25 cellular contexts compared by ENCODE assay signal in the genomic region with DNA sequence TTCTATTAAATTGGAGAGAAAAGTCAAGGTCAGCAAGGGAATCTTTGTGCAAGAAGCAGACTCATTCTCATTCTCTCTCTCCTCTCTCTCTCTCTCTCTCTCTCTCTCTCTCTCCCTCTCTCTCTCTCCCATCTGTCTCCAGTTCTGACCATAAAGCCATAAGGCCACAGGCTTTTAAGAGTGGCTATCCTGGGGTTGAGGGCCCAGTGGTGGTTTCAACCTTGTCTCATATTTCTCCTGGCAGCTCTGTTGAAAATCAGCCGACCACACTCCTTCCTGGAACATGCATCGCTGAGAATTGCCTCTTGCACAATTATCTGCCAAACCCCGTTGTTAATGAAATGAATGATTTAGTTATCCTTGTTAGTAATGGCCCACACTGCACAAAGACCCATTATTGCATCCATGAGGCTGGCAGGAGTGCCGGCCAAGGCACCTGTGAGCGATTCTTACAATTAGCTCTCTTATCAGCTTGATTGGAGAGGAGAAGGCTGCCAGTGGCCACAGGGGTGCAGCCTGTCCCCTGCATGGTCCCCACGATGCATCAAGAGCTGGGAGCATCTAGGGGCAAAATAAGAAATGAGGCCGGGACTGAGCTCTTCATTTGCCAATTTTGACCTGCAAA. TPM values are rescaled to one million over a fixed set of nuclear protein-coding genes. Genes with fewer than 3 reads are reported as not detected.
DNase-seq lines count a peak whose midpoint lies in the region; ATAC-seq, FAIRE-seq and TF ChIP-seq lines count a peak whose summit lies in the region.
"Had no signal": no experiment of that assay in that cellular context is flagged by ENCODE, and none has a peak within 500 bp of the region (broad histone marks: within the 10 kb centered on the region; RNA-seq: fewer than 3 reads in every experiment).

No MANE protein-coding gene starts in this region.

- no peak overlapping the region for H3K4me3 ChIP-seq in astrocyte (ENCODE audit: insufficient read depth, low read depth, low read length)
- H3K4me3 ChIP-seq in naive thymus-derived CD4-positive, alpha-beta T cell (ENCODE audit: low read length), result no peak overlapping the region
- H3K4me3 ChIP-seq: thoracic aorta had no signal

- ATAC-seq in sciatic nerve (peak; percentile 93), GM21360 (IDR thresholded peaks at IDR 0.05; ENCODE audit: unreplicated experiment) (no peak)
- ATAC-seq in naive thymus-derived CD4-positive, alpha-beta T cell, result no peak
- ATAC-seq in stimulated activated naive B cell treated with anti-CD40 and anti-IgM and Interleukin-4, amounts not matched to agents 10 μg/mL and 1 μg/mL and 100 μg/mL, for 72 hours (replicated peaks), result no peak
- ATAC-seq: esophagus mucosa, Panc1, SK-N-SH treated with all-trans-retinoic acid at 6 μM for 48 hours had no signal

- no peak overlapping the region for H3K4me2 ChIP-seq in astrocyte (ENCODE audit: low read length)

- DNase-seq in GM04503 (ENCODE audit: low read depth) (peak; percentile 6), astrocyte (ENCODE audit: low read depth) (peak; percentile 68), hippocampal formation (lab: John Stamatoyannopoulos, UW) (peak; percentile 31 to 36), sciatic nerve (ENCODE audit: low spot score) (no peak), NCI-H510A (lab: John Stamatoyannopoulos, UW) (no peak)
- no peak for DNase-seq in naive thymus-derived CD4-positive, alpha-beta T cell
- no peak for DNase-seq in stimulated activated naive B cell treated with anti-CD40 and anti-IgM and Interleukin-4, amounts not matched to agents 10 μg/mL and 1 μg/mL and 100 μg/mL, for 72 hours
- DNase-seq: activated CD4-positive, alpha-beta T cell treated with anti-CD3 and anti-CD28 coated beads for 4 hours; activated CD8-positive, alpha-beta memory T cell treated with anti-CD3 and anti-CD28 coated beads, Interleukin-2, amount 50 U/mL, for 4 hours; activated gamma-delta T cell; aorta; BE2C; GOT3; NCI-H1105; NCI-H2171; NCI-H82; stimulated activated CD4-positive, alpha-beta T cell treated with anti-CD3 and anti-CD28 coated beads, Interleukin-4, amount 100 ng/mL, for 1 hour had no signal

- no peak overlapping the region for H3K27ac Mint-ChIP-seq in astrocyte (ENCODE audit: unreplicated experiment)
- H3K27ac Mint-ChIP-seq in naive thymus-derived CD4-positive, alpha-beta T cell, result no peak overlapping the region
- H3K27ac Mint-ChIP-seq in stimulated activated naive B cell treated with anti-CD40 and anti-IgM and Interleukin-4, amounts not matched to agents 10 μg/mL and 1 μg/mL and 100 μg/mL, for 72 hours, result no peak overlapping the region
- H3K27ac Mint-ChIP-seq: mesothelial cell of epicardium had no signal

- H3K36me3 Mint-ChIP-seq in astrocyte (ENCODE audit: low read depth, unreplicated experiment), result no peaks in the 10 kb centered on the region
- no peaks in the 10 kb centered on the region for H3K36me3 Mint-ChIP-seq in naive thymus-derived CD4-positive, alpha-beta T cell
- H3K36me3 Mint-ChIP-seq in stimulated activated naive B cell treated with anti-CD40 and anti-IgM and Interleukin-4, amounts not matched to agents 10 μg/mL and 1 μg/mL and 100 μg/mL, for 72 hours, result no peaks in the 10 kb centered on the region
- H3K36me3 Mint-ChIP-seq: mesothelial cell of epicardium had no signal

- POLR2A ChIA-PET in naive thymus-derived CD4-positive, alpha-beta T cell (lab: Charles Lee), result no interaction called here

- no peaks in the 10 kb centered on the region for H3K36me3 ChIP-seq in astrocyte (ENCODE audit: insufficient read depth, low read length)
- no peaks in the 10 kb centered on the region for H3K36me3 ChIP-seq in naive thymus-derived CD4-positive, alpha-beta T cell (ENCODE audit: control insufficient read depth in 2 of 3, insufficient read depth in 3 of 3, low read length in 3 of 3)
- H3K36me3 ChIP-seq: BE2C, thoracic aorta had no signal

- no peak overlapping the region for H3K4me3 Mint-ChIP-seq in astrocyte (ENCODE audit: unreplicated experiment)
- H3K4me3 Mint-ChIP-seq in naive thymus-derived CD4-positive, alpha-beta T cell, result no peak overlapping the region
- H3K4me3 Mint-ChIP-seq in stimulated activated naive B cell treated with anti-CD40 and anti-IgM and Interleukin-4, amounts not matched to agents 10 μg/mL and 1 μg/mL and 100 μg/mL, for 72 hours, result no peak overlapping the region
- H3K4me3 Mint-ChIP-seq: mesothelial cell of epicardium had no signal

- no peaks in the 10 kb centered on the region for H3K9me3 Mint-ChIP-seq in astrocyte (ENCODE audit: unreplicated experiment)
- H3K9me3 Mint-ChIP-seq in naive thymus-derived CD4-positive, alpha-beta T cell, result no peaks in the 10 kb centered on the region
- H3K9me3 Mint-ChIP-seq in stimulated activated naive B cell treated with anti-CD40 and anti-IgM and Interleukin-4, amounts not matched to agents 10 μg/mL and 1 μg/mL and 100 μg/mL, for 72 hours, result no peaks in the 10 kb centered on the region
- H3K9me3 Mint-ChIP-seq: mesothelial cell of epicardium had no signal

- no peaks in the 10 kb centered on the region for H3K4me1 ChIP-seq in astrocyte (ENCODE audit: insufficient read depth, low read length)
- H3K4me1 ChIP-seq in naive thymus-derived CD4-positive, alpha-beta T cell (ENCODE audit: control insufficient read depth in 2 of 2, insufficient read depth in 2 of 2, low read length in 2 of 2), result no peaks in the 10 kb centered on the region
- H3K4me1 ChIP-seq: BE2C had no signal

- H3K9ac ChIP-seq in astrocyte (ENCODE audit: low read length), result no peak overlapping the region

- H3K4me1 Mint-ChIP-seq in astrocyte (ENCODE audit: low read depth, unreplicated experiment), result peaks cover 13% of the 10 kb centered on the region
- H3K4me1 Mint-ChIP-seq in naive thymus-derived CD4-positive, alpha-beta T cell, result peaks cover 0 to 3% (median 0%) of the 10 kb centered on the region in 7 donors
- peaks cover 0 to 2% of the 10 kb centered on the region in 2 donors for H3K4me1 Mint-ChIP-seq in stimulated activated naive B cell treated with anti-CD40 and anti-IgM and Interleukin-4, amounts not matched to agents 10 μg/mL and 1 μg/mL and 100 μg/mL, for 72 hours

- no peak for TF ChIP-seq CTCF in astrocyte (IDR thresholded peaks at IDR 0.05; ENCODE audit: insufficient read depth, low read depth, low read length)

- H3K79me2 ChIP-seq in astrocyte (ENCODE audit: insufficient read depth, low read length), result no peaks in the 10 kb centered on the region

- H3K9me3 ChIP-seq in astrocyte (ENCODE audit: insufficient read depth, low read depth, low read length), result no peaks in the 10 kb centered on the region
- no peaks in the 10 kb centered on the region for H3K9me3 ChIP-seq in naive thymus-derived CD4-positive, alpha-beta T cell (ENCODE audit: control insufficient read depth in 2 of 3, low read length in 3 of 3)
- H3K9me3 ChIP-seq: BE2C, thoracic aorta had no signal

- H3K27me3 Mint-ChIP-seq in astrocyte (ENCODE audit: low read depth, unreplicated experiment), result peaks cover 40% of the 10 kb centered on the region
- H3K27me3 Mint-ChIP-seq in naive thymus-derived CD4-positive, alpha-beta T cell, result peaks cover 0 to 25% (median 10%) of the 10 kb centered on the region in 5 donors
- peaks cover 27 to 55% of the 10 kb centered on the region in 2 donors for H3K27me3 Mint-ChIP-seq in stimulated activated naive B cell treated with anti-CD40 and anti-IgM and Interleukin-4, amounts not matched to agents 10 μg/mL and 1 μg/mL and 100 μg/mL, for 72 hours

- intact Hi-C loops in sciatic nerve (cut with DNase I), result no loop called here
- intact Hi-C loops in naive thymus-derived CD4-positive, alpha-beta T cell (cut with micrococcal nuclease), result no loop called here

- no peak overlapping the region for H2AFZ ChIP-seq in astrocyte (ENCODE audit: low read depth, low read length)

- FAIRE-seq in astrocyte (lab: Jason Lieb, UNC), result no peak
- FAIRE-seq: G401.6, TTC549 had no signal

- H3K27ac ChIP-seq in astrocyte (ENCODE audit: low read depth, low read length), result no peak overlapping the region
- H3K27ac ChIP-seq in naive thymus-derived CD4-positive, alpha-beta T cell (ENCODE audit: low read depth, low read length), result no peak overlapping the region
- H3K27ac ChIP-seq: thoracic aorta had no signal

- H4K20me1 ChIP-seq in astrocyte (ENCODE audit: insufficient read depth, low read length), result no peaks in the 10 kb centered on the region

- CTCF ChIA-PET in naive thymus-derived CD4-positive, alpha-beta T cell (lab: Charles Lee), result interaction anchor here (1.0 kb wide), 1 partner anchor 8 kb away, joined by 3 read pairs; no protein-coding TSS in a partner anchor

- H3K27me3 ChIP-seq in astrocyte (ENCODE audit: insufficient read depth, low read length), result peaks cover 2% of the 10 kb centered on the region
- no peaks in the 10 kb centered on the region for H3K27me3 ChIP-seq in naive thymus-derived CD4-positive, alpha-beta T cell (ENCODE audit: control insufficient read depth in 2 of 2, insufficient read depth in 2 of 2, low read length in 2 of 2)

RNA-seq across cellular contexts. Expression of a gene that starts 30.4 kb away (rescaled TPM):
- 0.10 TPM in 1 of 2 replicates, not detected in the other for total RNA-seq in astrocyte
- total RNA-seq in sciatic nerve, result 0.45 TPM
- total RNA-seq in naive thymus-derived CD4-positive, alpha-beta T cell, result not detected
- polyA plus RNA-seq in naive thymus-derived CD4-positive, alpha-beta T cell, result not detected
- total RNA-seq: esophagus mucosa had no signal

Comparison
In these comparisons a context has a peak if more than half of its experiments do, and no peak if none do; other contexts are left out.
1. DNase-seq: peak in GM04503 (single experiment), astrocyte (single experiment) and hippocampal formation (2 of 2); none in sciatic nerve (single experiment), NCI-H510A (single experiment), naive thymus-derived CD4-positive, alpha-beta T cell (0 of 9) and stimulated activated naive B cell treated with anti-CD40 and anti-IgM and Interleukin-4, amounts not matched to agents 10 μg/mL and 1 μg/mL and 100 μg/mL, for 72 hours (single experiment).